ENCODE assay signal across 8 cellular contexts in genomic region chr7:7321681-7322080, GRCh38.
A peak's percentile ranks its signal among the peaks of the same experiment; 100 is the strongest.
DNase-seq lines count a peak whose midpoint lies in the region; ATAC-seq, FAIRE-seq and TF ChIP-seq lines count a peak whose summit lies in the region.

No MANE protein-coding gene starts in this region.

- no peaks in the 10 kb centered on the region for H3K27me3 ChIP-seq in lower lobe of right lung (ENCODE audit: low read depth)

- TF ChIP-seq CTCF in lower lobe of right lung (IDR thresholded peaks at IDR 0.05): no peak

- peak; percentile 92 for FAIRE-seq in GM18507 (lab: Jason Lieb, UNC)

- H3K4me1 ChIP-seq in lower lobe of right lung: no peaks in the 10 kb centered on the region

- no peaks in the 10 kb centered on the region for H3K9me3 ChIP-seq in lower lobe of right lung

- peak; percentile 46 for DNase-seq in GM18507 (ENCODE audit: extremely low spot score, insufficient read length, low read depth)
- peak; percentile 66 for DNase-seq in NCI-H446 treated with DMSO at 0.1 percent for 48 hours (lab: John Stamatoyannopoulos, UW)
- DNase-seq in lung microvascular endothelial cell (ENCODE audit: low read depth in 2 of 2): peak; percentile 28 to 56
- DNase-seq in NK-92 (lab: John Stamatoyannopoulos, UW; ENCODE audit: unreplicated experiment): no peak
- no peak for DNase-seq in lower lobe of right lung
- no peak for DNase-seq in SKM-1 treated with dmso at 0.1 percent for 144 hours (lab: John Stamatoyannopoulos, UW; ENCODE audit: unreplicated experiment)
- DNase-seq in HEK293T (ENCODE audit: extremely low spot score): no peak

- peak; percentile 94 for ATAC-seq in HG02763 (IDR thresholded peaks at IDR 0.05; ENCODE audit: unreplicated experiment)
- ATAC-seq in lower lobe of right lung: no peak

- intact Hi-C loops in lower lobe of right lung (cut with DNase I): no loop called here

- no peak overlapping the region for H3K27ac ChIP-seq in lower lobe of right lung

- H3K4me3 ChIP-seq in lower lobe of right lung: no peak overlapping the region

- no peaks in the 10 kb centered on the region for H3K36me3 ChIP-seq in lower lobe of right lung

- POLR2A ChIA-PET in HEK293T (lab: Yijun Ruan, JAX): no interaction called here

- CTCF ChIA-PET in HEK293T (lab: Yijun Ruan, JAX): no interaction called here

TF ChIP-seq in HEK293T, 16 proteins besides CTCF, POLR2A, EP300 and RAD21:
- TF ChIP-seq SUZ12 (IDR thresholded peaks at IDR 0.05) (no peak), FOXA1 (IDR thresholded peaks at IDR 0.05) (no peak), LEF1 (IDR thresholded peaks at IDR 0.05; ENCODE audit: borderline replicate concordance) (no peak), L3MBTL2 (conservative IDR thresholded peaks at IDR 0.05) (no peak), BHLHE40 (IDR thresholded peaks at IDR 0.05; ENCODE audit: borderline replicate concordance) (no peak), CTBP1 (IDR thresholded peaks at IDR 0.05; ENCODE audit: borderline replicate concordance) (no peak), ELF4 (IDR thresholded peaks at IDR 0.05) (no peak), TARDBP (IDR thresholded peaks at IDR 0.05) (no peak), SP1 (IDR thresholded peaks at IDR 0.05) (no peak), FOXK2 (IDR thresholded peaks at IDR 0.05) (no peak), HDGF (IDR thresholded peaks at IDR 0.05; ENCODE audit: borderline replicate concordance) (no peak), ZNF384 (IDR thresholded peaks at IDR 0.05) (no peak), FOXM1 (IDR thresholded peaks at IDR 0.05; ENCODE audit: borderline replicate concordance) (no peak), ARNT (IDR thresholded peaks at IDR 0.05) (no peak), PKNOX1 (IDR thresholded peaks at IDR 0.05) (no peak), NFRKB (IDR thresholded peaks at IDR 0.05) (no peak)

Comparison
In these comparisons a context has a peak if more than half of its experiments do, and no peak if none do; other contexts are left out.
1. DNase-seq: peak in GM18507 (single experiment), NCI-H446 treated with DMSO at 0.1 percent for 48 hours (single experiment) and lung microvascular endothelial cell (2 of 2); none in NK-92 (single experiment), lower lobe of right lung (single experiment), SKM-1 treated with dmso at 0.1 percent for 144 hours (single experiment) and HEK293T (single experiment).